In genomic region chr1:216554934-216555333, GRCh38 we compare ENCODE assay signal across 21 cellular contexts.
"Had no signal": no experiment of that assay in that cellular context is flagged by ENCODE, and none has a peak within 500 bp of the region (broad histone marks: within the 10 kb centered on the region; RNA-seq: fewer than 3 reads in every experiment).

No MANE protein-coding gene starts in this region.

- H3K4me3 ChIP-seq: esophagus muscularis mucosa, left ventricle myocardium inferior, upper lobe of right lung had no signal

- H3K27me3 ChIP-seq: esophagus muscularis mucosa, upper lobe of right lung had no signal

- FAIRE-seq: bronchial epithelial cell, islet of Langerhans had no signal

- H3K9me3 ChIP-seq: esophagus muscularis mucosa, left ventricle myocardium inferior, upper lobe of right lung had no signal

- H3K27me3 Mint-ChIP-seq: activated B cell treated with CpG ODN at 0.5 μM for 24 hours; activated naive CD8-positive, alpha-beta T cell treated with anti-CD3 and anti-CD28 coated beads, Interleukin-2, amount 50 U/mL, for 24 hours had no signal

- H3K27ac ChIP-seq: esophagus muscularis mucosa, left ventricle myocardium inferior, upper lobe of right lung had no signal

- H3K9me3 Mint-ChIP-seq: activated B cell treated with CpG ODN at 0.5 μM for 24 hours; activated naive CD4-positive, alpha-beta T cell treated with anti-CD3 and anti-CD28 coated beads for 36 hours; activated naive CD8-positive, alpha-beta T cell treated with anti-CD3 and anti-CD28 coated beads, Interleukin-2, amount 50 U/mL, for 24 hours; activated T-cell treated with anti-CD3 and anti-CD28 coated beads, Interleukin-2, amount 50 U/mL, for 4 hours; T-helper 2 cell treated with Interferon-gamma antibody and Interleukin-4, amounts not matched to agents 5 μg/mL and 100 μg/mL, for 36 hours had no signal

- H3K36me3 ChIP-seq: esophagus muscularis mucosa, left ventricle myocardium inferior, upper lobe of right lung had no signal

- DNase-seq: activated B cell treated with CpG ODN at 0.5 μM for 24 hours; activated CD4-positive, alpha-beta T cell treated with anti-CD3 and anti-CD28 coated beads for 4 hours; activated CD8-positive, alpha-beta memory T cell treated with anti-CD3 and anti-CD28 coated beads, Interleukin-2, amount 50 U/mL, for 4 hours; activated CD8-positive, alpha-beta T cell treated with anti-CD3 and anti-CD28 coated beads, Interleukin-2, amount 10 ng/mL, durations not matched to agents 7 days and 5 days; activated naive CD4-positive, alpha-beta T cell treated with anti-CD3 and anti-CD28 coated beads for 36 hours; activated naive CD8-positive, alpha-beta T cell treated with anti-CD3 and anti-CD28 coated beads, Interleukin-2, amount 50 U/mL, for 24 hours; activated T-cell treated with anti-CD3 and anti-CD28 coated beads, Interleukin-2, amount 50 U/mL, for 4 hours; anterior cingulate cortex; effector CD4-positive, alpha-beta T cell; left ventricle myocardium inferior; mammary epithelial cell; occipital lobe; posterior cingulate gyrus; retina; stimulated activated CD8-positive, alpha-beta memory T cell treated with anti-CD3 and anti-CD28 coated beads, Interleukin-4, amount 100 ng/mL, for 48 hours; stimulated activated naive CD4-positive, alpha-beta T cell; upper lobe of right lung had no signal

- H3K27ac Mint-ChIP-seq: activated B cell treated with CpG ODN at 0.5 μM for 24 hours; activated CD8-positive, alpha-beta T cell treated with anti-CD3 and anti-CD28 coated beads, Interleukin-2, amount 10 ng/mL, durations not matched to agents 7 days and 5 days; activated naive CD4-positive, alpha-beta T cell treated with anti-CD3 and anti-CD28 coated beads for 36 hours; activated naive CD8-positive, alpha-beta T cell treated with anti-CD3 and anti-CD28 coated beads, Interleukin-2, amount 50 U/mL, for 24 hours; T-helper 2 cell treated with Interferon-gamma antibody and Interleukin-4, amounts not matched to agents 5 μg/mL and 100 μg/mL, for 36 hours had no signal

- H3K4me1 ChIP-seq: esophagus muscularis mucosa, upper lobe of right lung had no signal

- H3K4me1 Mint-ChIP-seq: activated B cell treated with CpG ODN at 0.5 μM for 24 hours; activated naive CD8-positive, alpha-beta T cell treated with anti-CD3 and anti-CD28 coated beads, Interleukin-2, amount 50 U/mL, for 24 hours had no signal

- H3K4me3 Mint-ChIP-seq: activated B cell treated with CpG ODN at 0.5 μM for 24 hours; activated CD8-positive, alpha-beta T cell treated with anti-CD3 and anti-CD28 coated beads, Interleukin-2, amount 10 ng/mL, durations not matched to agents 7 days and 5 days; activated naive CD4-positive, alpha-beta T cell treated with anti-CD3 and anti-CD28 coated beads for 36 hours; activated naive CD8-positive, alpha-beta T cell treated with anti-CD3 and anti-CD28 coated beads, Interleukin-2, amount 50 U/mL, for 24 hours; activated T-cell treated with anti-CD3 and anti-CD28 coated beads, Interleukin-2, amount 50 U/mL, for 4 hours; T-helper 2 cell treated with Interferon-gamma antibody and Interleukin-4, amounts not matched to agents 5 μg/mL and 100 μg/mL, for 36 hours had no signal
